In genomic region chr15:69031013-69032001, GRCh38 we compare ENCODE assay signal across 8 cellular contexts. TPM values are rescaled to one million over a fixed set of nuclear protein-coding genes. Genes with fewer than 3 reads are reported as not detected.
DNase-seq lines count a peak whose midpoint lies in the region; ATAC-seq and TF ChIP-seq lines count a peak whose summit lies in the region.

No MANE protein-coding gene starts in this region.

- peaks cover 0 to 7% (median 5%) of the 10 kb centered on the region in 3 donors for H3K4me1 Mint-ChIP-seq in T-cell
- H3K4me1 Mint-ChIP-seq in chondrocyte (ENCODE audit: low read depth) = peaks cover 8% of the 10 kb centered on the region

- POLR2A ChIA-PET in T-cell (lab: Charles Lee) = no interaction called here

- intact Hi-C loops in left colon (cut with DNase I, micrococcal nuclease) = no loop called here

- DNase-seq in activated gamma-delta T cell treated with Interleukin-2 at 50 U/mL for 16 hours (peak; percentile 14), activated gamma-delta T cell (lab: John Stamatoyannopoulos, UW) (no peak), T-cell (peak in 21 of 34 experiments; percentile 2 to 36 (median 11)), chondrocyte (ENCODE audit: low spot score) (no peak), left colon (peak; percentile 44 to 73)
- DNase-seq in stimulated activated CD8-positive, alpha-beta memory T cell treated with anti-CD3 and anti-CD28 coated beads, Interleukin-15, amount 100 ng/mL, for 48 hours (ENCODE audit: low read depth in 2 of 2) = peak; percentile 19 to 22

- H3K4me3 Mint-ChIP-seq in T-cell (peak overlapping the region; percentile 48 to 59 (median 56)), chondrocyte (ENCODE audit: unreplicated experiment) (peak overlapping the region; percentile 58)

- peak; percentile 83 for TF ChIP-seq CTCF in chondrocyte (IDR thresholded peaks at IDR 0.05)

- H3K9me3 Mint-ChIP-seq in T-cell (no peaks in the 10 kb centered on the region), chondrocyte (ENCODE audit: low read depth) (no peaks in the 10 kb centered on the region)

- H3K27ac Mint-ChIP-seq in T-cell (no peak overlapping the region), chondrocyte (ENCODE audit: unreplicated experiment) (no peak overlapping the region)

- H3K27me3 Mint-ChIP-seq in T-cell = peaks cover 14 to 29% of the 10 kb centered on the region in 2 donors
- no peaks in the 10 kb centered on the region for H3K27me3 Mint-ChIP-seq in chondrocyte (ENCODE audit: low read depth)

- peak; percentile 72 to 81 (median 75) for ATAC-seq in T-cell (replicated peaks in 1 of 4)
- ATAC-seq in left colon = peak; percentile 92
- ATAC-seq in HG03342 (IDR thresholded peaks at IDR 0.05; ENCODE audit: unreplicated experiment) = no peak
- no peak for ATAC-seq in HG02870 (IDR thresholded peaks at IDR 0.05; ENCODE audit: unreplicated experiment)

- CTCF ChIA-PET in T-cell (lab: Charles Lee) = interaction anchor here (0.5 to 0.6 kb wide), 4 partner anchors 24 to 446 kb away, joined by 3 to 14 read pairs (median 4); no protein-coding TSS in a partner anchor

- H3K36me3 Mint-ChIP-seq in T-cell = no peaks in the 10 kb centered on the region
- no peaks in the 10 kb centered on the region for H3K36me3 Mint-ChIP-seq in chondrocyte (ENCODE audit: low read depth)

RNA-seq across cellular contexts. Expression of gene NOX5, which starts 16.8 kb away (rescaled TPM):
- under 1 TPM in 1 of 5 donors, not detected in 4; 0.10 TPM for total RNA-seq in T-cell
- not detected in 3 replicates for total RNA-seq in chondrocyte
- under 1 TPM; 0.11 to 0.12 TPM for total RNA-seq in left colon

Comparison
In these comparisons a context has a peak if more than half of its experiments do, and no peak if none do; other contexts are left out.
1. DNase-seq: peak in activated gamma-delta T cell treated with Interleukin-2 at 50 U/mL for 16 hours (single experiment), T-cell (21 of 34), left colon (2 of 2) and stimulated activated CD8-positive, alpha-beta memory T cell treated with anti-CD3 and anti-CD28 coated beads, Interleukin-15, amount 100 ng/mL, for 48 hours (2 of 2); none in activated gamma-delta T cell (single experiment) and chondrocyte (single experiment).
2. ATAC-seq: peak in T-cell (4 of 4) and left colon (single experiment); none in HG03342 (single experiment) and HG02870 (single experiment).